ENCODE assay signal across 10 cellular contexts in genomic region chr6:127403636-127404035, GRCh38.
DNase-seq lines count a peak whose midpoint lies in the region; ATAC-seq and TF ChIP-seq lines count a peak whose summit lies in the region.
"Had no signal": no experiment of that assay in that cellular context is flagged by ENCODE, and none has a peak within 500 bp of the region (broad histone marks: within the 10 kb centered on the region; RNA-seq: fewer than 3 reads in every experiment).

No MANE protein-coding gene starts in this region.

- H3K27ac Mint-ChIP-seq in activated naive CD8-positive, alpha-beta T cell treated with anti-CD3 and anti-CD28 coated beads, Interleukin-2, amount 50 U/mL, for 24 hours: no peak overlapping the region

- TF ChIP-seq CTCF in tibial artery (IDR thresholded peaks at IDR 0.05) (no peak), RWPE1 (conservative IDR thresholded peaks at IDR 0.05; ENCODE audit: low read depth) (no peak)

- peaks cover 13% of the 10 kb centered on the region for H3K4me1 Mint-ChIP-seq in activated naive CD8-positive, alpha-beta T cell treated with anti-CD3 and anti-CD28 coated beads, Interleukin-2, amount 50 U/mL, for 24 hours
- H3K4me1 Mint-ChIP-seq: central memory CD8-positive, alpha-beta T cell had no signal

- no peaks in the 10 kb centered on the region for H3K36me3 ChIP-seq in tibial artery

- intact Hi-C loops in tibial artery (cut with DNase I; ENCODE audit: low total_unique reads): no loop called here

- H3K4me1 ChIP-seq in tibial artery: peaks cover 0 to 4% (median 0%) of the 10 kb centered on the region in 4 donors

- POLR2A ChIA-PET in RWPE1 (lab: Yijun Ruan, JAX; ENCODE audit: low non-redundant PET): no interaction called here

- H3K27me3 Mint-ChIP-seq in activated naive CD8-positive, alpha-beta T cell treated with anti-CD3 and anti-CD28 coated beads, Interleukin-2, amount 50 U/mL, for 24 hours: no peaks in the 10 kb centered on the region
- H3K27me3 Mint-ChIP-seq: central memory CD8-positive, alpha-beta T cell had no signal

- no peak overlapping the region for H3K4me3 Mint-ChIP-seq in activated naive CD8-positive, alpha-beta T cell treated with anti-CD3 and anti-CD28 coated beads, Interleukin-2, amount 50 U/mL, for 24 hours
- H3K4me3 Mint-ChIP-seq: central memory CD8-positive, alpha-beta T cell had no signal

- no peak overlapping the region for H3K4me3 ChIP-seq in tibial artery

- H3K27me3 ChIP-seq in tibial artery: no peaks in the 10 kb centered on the region

- ATAC-seq in GM18508 (IDR thresholded peaks at IDR 0.05; ENCODE audit: insufficient read depth, unreplicated experiment): peak; percentile 72
- peak; percentile 82 for ATAC-seq in GM21381 (IDR thresholded peaks at IDR 0.05; ENCODE audit: unreplicated experiment)
- ATAC-seq in HG03135 (IDR thresholded peaks at IDR 0.05; ENCODE audit: unreplicated experiment): peak; percentile 77
- peak; percentile 49 for ATAC-seq in activated naive CD8-positive, alpha-beta T cell treated with anti-CD3 and anti-CD28 coated beads, Interleukin-2, amount 50 U/mL, for 24 hours

- no peaks in the 10 kb centered on the region for H3K36me3 Mint-ChIP-seq in activated naive CD8-positive, alpha-beta T cell treated with anti-CD3 and anti-CD28 coated beads, Interleukin-2, amount 50 U/mL, for 24 hours (ENCODE audit: low read depth)

- no peak for DNase-seq in activated naive CD8-positive, alpha-beta T cell treated with anti-CD3 and anti-CD28 coated beads, Interleukin-2, amount 50 U/mL, for 24 hours
- DNase-seq in stimulated activated CD4-positive, alpha-beta T cell treated with anti-CD3 and anti-CD28 coated beads, Interleukin-4, amount 100 ng/mL, for 1 hour: no peak
- no peak for DNase-seq in tibial artery
- no peak for DNase-seq in RWPE1 (ENCODE audit: low spot score)
- no peak for DNase-seq in SHP77 treated with DMSO at 0.1 percent for 48 hours (lab: John Stamatoyannopoulos, UW)
- DNase-seq: DMS79 had no signal

- H3K27ac ChIP-seq in tibial artery (no peak overlapping the region), RWPE1 (no peak overlapping the region)

- H3K9me3 ChIP-seq in tibial artery: no peaks in the 10 kb centered on the region

- CTCF ChIA-PET in RWPE1 (lab: Yijun Ruan, JAX): no interaction called here

- H3K9me3 Mint-ChIP-seq in activated naive CD8-positive, alpha-beta T cell treated with anti-CD3 and anti-CD28 coated beads, Interleukin-2, amount 50 U/mL, for 24 hours: no peaks in the 10 kb centered on the region
- H3K9me3 Mint-ChIP-seq: central memory CD8-positive, alpha-beta T cell had no signal
